In the genomic region with DNA sequence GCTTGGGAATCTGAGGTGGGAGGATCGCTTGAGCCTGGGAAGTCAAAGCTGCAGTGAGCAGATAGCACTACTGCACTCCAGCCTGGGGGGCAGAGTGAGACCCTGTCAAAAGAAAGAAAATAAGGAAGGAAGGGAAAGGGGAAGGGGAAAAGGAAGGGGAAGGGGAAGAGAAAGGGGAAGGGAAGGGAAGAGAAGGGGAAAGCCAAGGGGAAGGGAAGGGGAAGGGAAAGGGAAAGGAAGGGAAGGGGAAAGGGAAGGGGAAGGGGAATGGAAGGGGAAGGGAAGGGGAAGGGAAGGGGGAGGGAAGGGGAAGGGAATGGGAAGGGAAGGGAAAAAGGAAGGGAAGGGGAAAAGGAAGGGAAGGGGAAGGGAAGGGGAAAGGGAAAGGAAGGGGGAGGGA, we compare ENCODE assay signal across 22 cellular contexts.
"Had no signal": no experiment of that assay in that cellular context is flagged by ENCODE, and none has a peak within 500 bp of the region (broad histone marks: within the 10 kb centered on the region; RNA-seq: fewer than 3 reads in every experiment).

No MANE protein-coding gene starts in this region.

- H3K9me3 ChIP-seq: left ventricle myocardium inferior, psoas muscle, right atrium auricular region, right lobe of liver, tibial nerve, uterus had no signal

- H3K9me3 Mint-ChIP-seq: nephron; neural crest cell; stimulated activated naive CD8-positive, alpha-beta T cell treated with anti-CD3 and anti-CD28 coated beads, Interleukin-15, Interleukin-2, amounts not matched to agents 100 ng/mL and 50 ng/mL, for 24 hours; type B pancreatic cell had no signal

- H3K27ac ChIP-seq: hepatocyte, left ventricle myocardium inferior, parathyroid adenoma, psoas muscle, right atrium auricular region, right lobe of liver, skin epidermis, tibial nerve, uterus had no signal

- H3K4me3 ChIP-seq: hepatocyte, left ventricle myocardium inferior, lung, psoas muscle, right atrium auricular region, right lobe of liver, skin epidermis, tibial nerve, uterus had no signal

- H3K27me3 Mint-ChIP-seq: naive thymus-derived CD8-positive, alpha-beta T cell; stimulated activated naive CD8-positive, alpha-beta T cell treated with anti-CD3 and anti-CD28 coated beads, Interleukin-15, Interleukin-2, amounts not matched to agents 100 ng/mL and 50 ng/mL, for 24 hours; type B pancreatic cell had no signal

- H3K27ac Mint-ChIP-seq: naive thymus-derived CD8-positive, alpha-beta T cell; nephron; stimulated activated naive CD8-positive, alpha-beta T cell treated with anti-CD3 and anti-CD28 coated beads, Interleukin-15, Interleukin-2, amounts not matched to agents 100 ng/mL and 50 ng/mL, for 24 hours; type B pancreatic cell had no signal

- DNase-seq: islet precursor cell; left ventricle myocardium inferior; naive thymus-derived CD8-positive, alpha-beta T cell; occipital lobe; psoas muscle; right lobe of liver; stimulated activated CD4-positive, alpha-beta T cell treated with anti-CD3 and anti-CD28 coated beads, Interleukin-12 subunit alpha, Interleukin-12 subunit beta, amount 100 ng/mL, for 4 hours; stimulated activated CD4-positive, alpha-beta T cell treated with anti-CD3 and anti-CD28 coated beads, Interleukin-15, amount 100 ng/mL, for 24 hours; stimulated activated CD4-positive, alpha-beta T cell treated with anti-CD3 and anti-CD28 coated beads, Interleukin-2, amount 100 ng/mL, for 24 hours; stimulated activated CD4-positive, alpha-beta T cell treated with anti-CD3 and anti-CD28 coated beads, Interleukin-4, amount 100 ng/mL, for 1 hour; stimulated activated naive CD4-positive, alpha-beta T cell; uterus had no signal

- H3K4me1 ChIP-seq: parathyroid adenoma, psoas muscle, right atrium auricular region, right lobe of liver, tibial nerve, uterus had no signal

- H3K27me3 ChIP-seq: hepatocyte, right atrium auricular region, right lobe of liver, tibial nerve, uterus had no signal

- H3K36me3 ChIP-seq: uterus had no signal

- ATAC-seq: naive thymus-derived CD8-positive, alpha-beta T cell; psoas muscle; right lobe of liver had no signal

- H3K4me3 Mint-ChIP-seq: naive thymus-derived CD8-positive, alpha-beta T cell; nephron; neural crest cell; stimulated activated naive CD8-positive, alpha-beta T cell treated with anti-CD3 and anti-CD28 coated beads, Interleukin-15, Interleukin-2, amounts not matched to agents 100 ng/mL and 50 ng/mL, for 24 hours; type B pancreatic cell had no signal

- H3K4me1 Mint-ChIP-seq: nephron had no signal
